24 cellular contexts compared by ENCODE assay signal in the genomic region with DNA sequence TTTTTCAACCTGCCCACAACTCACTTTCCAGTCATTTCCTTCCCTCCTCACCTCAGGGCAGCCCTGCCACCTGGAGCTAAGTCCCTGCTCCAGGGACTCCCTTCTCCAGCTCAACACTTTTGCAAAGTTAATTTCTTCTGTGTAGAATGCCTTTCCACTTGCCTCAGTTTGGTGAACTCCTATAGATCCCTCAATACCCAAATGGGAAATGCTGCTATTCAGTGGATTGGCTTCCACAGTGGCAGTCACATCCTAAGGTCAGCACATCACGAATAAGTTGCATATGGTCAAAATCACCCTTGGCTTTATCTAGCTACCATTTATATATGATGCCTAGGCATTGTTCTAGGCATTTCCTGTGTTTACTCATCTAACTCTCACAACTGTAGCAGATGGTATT.
"Had no signal": no experiment of that assay in that cellular context is flagged by ENCODE, and none has a peak within 500 bp of the region (broad histone marks: within the 10 kb centered on the region; RNA-seq: fewer than 3 reads in every experiment).

No MANE protein-coding gene starts in this region.

- DNase-seq: activated B cell treated with CpG ODN at 0.5 μM for 24 hours; activated CD4-positive, alpha-beta T cell treated with anti-CD3 and anti-CD28 coated beads for 4 hours; activated CD4-positive, alpha-beta T cell treated with anti-CD3 and anti-CD28 coated beads, Interleukin-2, amount 50 U/mL, for 48 hours; activated CD8-positive, alpha-beta memory T cell treated with anti-CD3 and anti-CD28 coated beads, Interleukin-2, amount 50 U/mL, for 48 hours; activated effector memory CD4-positive, alpha-beta T cell treated with anti-CD3 and anti-CD28 coated beads, Interleukin-2, amount 50 U/mL, for 16 hours; activated naive CD4-positive, alpha-beta T cell treated with anti-CD3 and anti-CD28 coated beads, Interleukin-2, amount 50 U/mL, for 16 hours; activated naive CD8-positive, alpha-beta T cell treated with anti-CD3 and anti-CD28 coated beads, Interleukin-2, amount 50 U/mL, for 24 hours; activated T-cell treated with anti-CD3 and anti-CD28 coated beads, Interleukin-2, amount 50 U/mL, for 48 hours; anterior cingulate cortex; body of pancreas; effector memory CD8-positive, alpha-beta T cell; gastrocnemius medialis; hippocampal formation; kidney glomerular epithelial cell; left lung; naive thymus-derived CD4-positive, alpha-beta T cell; small intestine; stimulated activated CD4-positive, alpha-beta T cell treated with anti-CD3 and anti-CD28 coated beads, Interleukin-2, amount 100 ng/mL, for 24 hours; stimulated activated naive B cell treated with anti-CD40 and anti-IgM and Interleukin-4, amounts not matched to agents 10 μg/mL and 1 μg/mL and 100 μg/mL, for 72 hours; T1000; transverse colon; uterus had no signal

- FAIRE-seq: small intestine had no signal

- ATAC-seq: activated naive CD8-positive, alpha-beta T cell treated with anti-CD3 and anti-CD28 coated beads, Interleukin-2, amount 50 U/mL, for 24 hours; body of pancreas; effector memory CD8-positive, alpha-beta T cell; gastrocnemius medialis; left lung; naive thymus-derived CD4-positive, alpha-beta T cell; sciatic nerve; stimulated activated naive B cell treated with anti-CD40 and anti-IgM and Interleukin-4, amounts not matched to agents 10 μg/mL and 1 μg/mL and 100 μg/mL, for 72 hours had no signal

- H3K36me3 Mint-ChIP-seq: neural progenitor cell; stimulated activated naive B cell treated with anti-CD40 and anti-IgM and Interleukin-4, amounts not matched to agents 10 μg/mL and 1 μg/mL and 100 μg/mL, for 72 hours had no signal

- H3K27me3 Mint-ChIP-seq: activated B cell treated with CpG ODN at 0.5 μM for 24 hours; activated naive CD8-positive, alpha-beta T cell treated with anti-CD3 and anti-CD28 coated beads, Interleukin-2, amount 50 U/mL, for 24 hours; effector memory CD8-positive, alpha-beta T cell; naive thymus-derived CD4-positive, alpha-beta T cell had no signal

- H3K27ac Mint-ChIP-seq: activated B cell treated with CpG ODN at 0.5 μM for 24 hours; activated naive CD8-positive, alpha-beta T cell treated with anti-CD3 and anti-CD28 coated beads, Interleukin-2, amount 50 U/mL, for 24 hours; neural progenitor cell; stimulated activated naive B cell treated with anti-CD40 and anti-IgM and Interleukin-4, amounts not matched to agents 10 μg/mL and 1 μg/mL and 100 μg/mL, for 72 hours had no signal

- H3K4me3 Mint-ChIP-seq: activated B cell treated with CpG ODN at 0.5 μM for 24 hours; activated naive CD8-positive, alpha-beta T cell treated with anti-CD3 and anti-CD28 coated beads, Interleukin-2, amount 50 U/mL, for 24 hours; effector memory CD8-positive, alpha-beta T cell; naive thymus-derived CD4-positive, alpha-beta T cell; neural progenitor cell; stimulated activated naive B cell treated with anti-CD40 and anti-IgM and Interleukin-4, amounts not matched to agents 10 μg/mL and 1 μg/mL and 100 μg/mL, for 72 hours had no signal

- H3K9me3 Mint-ChIP-seq: activated B cell treated with CpG ODN at 0.5 μM for 24 hours; activated naive CD8-positive, alpha-beta T cell treated with anti-CD3 and anti-CD28 coated beads, Interleukin-2, amount 50 U/mL, for 24 hours; effector memory CD8-positive, alpha-beta T cell; naive thymus-derived CD4-positive, alpha-beta T cell; neural progenitor cell; stimulated activated naive B cell treated with anti-CD40 and anti-IgM and Interleukin-4, amounts not matched to agents 10 μg/mL and 1 μg/mL and 100 μg/mL, for 72 hours had no signal
